Comparison of ENCODE assay signal across 8 cellular contexts in genomic region chr4:108650212-108651067, GRCh38. TPM values are rescaled to one million over a fixed set of nuclear protein-coding genes. Genes with fewer than 3 reads are reported as not detected.
DNase-seq lines count a peak whose midpoint lies in the region; ATAC-seq and TF ChIP-seq lines count a peak whose summit lies in the region.

TSS of gene OSTC (plus strand) at chr4:108650599. CDS start at chr4:108650656, 57 bp downstream.

- no peaks in the 10 kb centered on the region for H3K9me3 ChIP-seq in suprapubic skin

- TF ChIP-seq CTCF in suprapubic skin (IDR thresholded peaks at IDR 0.05) = no peak

- peak in 1 of 2 donors; percentile 64 for TF ChIP-seq POLR2A in suprapubic skin (IDR thresholded peaks at IDR 0.05)

- H3K27ac Mint-ChIP-seq in activated naive CD4-positive, alpha-beta T cell treated with anti-CD3 and anti-CD28 coated beads, Interleukin-2, amount 50 U/mL, for 72 hours = peak within 1 kb of the TSS; percentile 99

- TF ChIP-seq EP300 in suprapubic skin (IDR thresholded peaks at IDR 0.05) = no peak

- peaks cover 22 to 24% of the 10 kb centered on the region in 2 donors for H3K36me3 Mint-ChIP-seq in activated naive CD4-positive, alpha-beta T cell treated with anti-CD3 and anti-CD28 coated beads, Interleukin-2, amount 50 U/mL, for 72 hours

- DNase-seq in NCI-H1092 treated with DMSO at 0.1 percent for 48 hours (lab: John Stamatoyannopoulos, UW) (peak; percentile 97), SKM-1 (lab: John Stamatoyannopoulos, UW; ENCODE audit: unreplicated experiment) (peak; percentile 87), globus pallidus (ENCODE audit: low spot score) (peak; percentile 96), nucleus accumbens (lab: John Stamatoyannopoulos, UW) (peak; percentile 65 to 98 (median 87)), suprapubic skin (ENCODE audit: low spot score in 2 of 2) (peak; percentile 96 to 97)
- DNase-seq in activated naive CD4-positive, alpha-beta T cell treated with anti-CD3 and anti-CD28 coated beads, Interleukin-2, amount 50 U/mL, for 72 hours (ENCODE audit: low spot score in 2 of 2) = peak; percentile 93 to 94

- H3K36me3 ChIP-seq in suprapubic skin = no peaks in the 10 kb centered on the region

- no peaks in the 10 kb centered on the region for H3K9me3 Mint-ChIP-seq in activated naive CD4-positive, alpha-beta T cell treated with anti-CD3 and anti-CD28 coated beads, Interleukin-2, amount 50 U/mL, for 72 hours

- peak; percentile 94 for ATAC-seq in HG02610 (IDR thresholded peaks at IDR 0.05; ENCODE audit: unreplicated experiment)
- peak; percentile 92 to 93 for ATAC-seq in activated naive CD4-positive, alpha-beta T cell treated with anti-CD3 and anti-CD28 coated beads, Interleukin-2, amount 50 U/mL, for 72 hours

- peak within 1 kb of the TSS; percentile 92 for H3K27ac ChIP-seq in suprapubic skin

- peaks cover 28% of the 10 kb centered on the region for H3K4me1 ChIP-seq in suprapubic skin

- no peaks in the 10 kb centered on the region for H3K27me3 ChIP-seq in suprapubic skin

- H3K4me3 ChIP-seq in GM08714 (ENCODE audit: low read length) = peak within 1 kb of the TSS; percentile 99
- peak within 1 kb of the TSS; percentile 90 for H3K4me3 ChIP-seq in suprapubic skin

- WGBS in suprapubic skin = under 1% methylated on average over 35 of the region's 46 CpGs

RNA-seq across cellular contexts. Expression of gene OSTC, which starts in this region (rescaled TPM):
- total RNA-seq in activated naive CD4-positive, alpha-beta T cell treated with anti-CD3 and anti-CD28 coated beads, Interleukin-2, amount 50 U/mL, for 72 hours = 10 to 100 TPM; 59.1 to 69.0 TPM
- total RNA-seq in suprapubic skin = 10 to 100 TPM; 23.7 to 60.2 (median 39.4) TPM

Comparison
In these comparisons a context has a peak if more than half of its experiments do, and no peak if none do; other contexts are left out.
1. Peak in every context shown above with its lines: DNase-seq, ATAC-seq, H3K4me3 ChIP-seq and H3K27ac ChIP-seq.